8 cellular contexts compared by ENCODE assay signal in genomic region chr9:73152953-73153352, GRCh38. TPM values are rescaled to one million over a fixed set of nuclear protein-coding genes. Genes with fewer than 3 reads are reported as not detected.
A peak's percentile ranks its signal among the peaks of the same experiment; 100 is the strongest.
DNase-seq lines count a peak whose midpoint lies in the region; ATAC-seq and TF ChIP-seq lines count a peak whose summit lies in the region.

No MANE protein-coding gene starts in this region.

- H3K36me3 ChIP-seq in naive thymus-derived CD4-positive, alpha-beta T cell (ENCODE audit: control insufficient read depth in 2 of 3, insufficient read depth in 3 of 3, low read length in 3 of 3) = no peaks in the 10 kb centered on the region

- no peaks in the 10 kb centered on the region for H3K9me3 ChIP-seq in AG04450 (ENCODE audit: control insufficient read depth, insufficient read depth, low read length)
- H3K9me3 ChIP-seq in naive thymus-derived CD4-positive, alpha-beta T cell (ENCODE audit: control insufficient read depth in 2 of 3, low read length in 3 of 3) = no peaks in the 10 kb centered on the region

- H3K4me3 Mint-ChIP-seq in naive thymus-derived CD4-positive, alpha-beta T cell = peak overlapping the region; percentile 48 to 98 (median 90)

- in situ Hi-C loops in astrocyte of the spinal cord (cut with HindIII; ENCODE audit: low sequenced_read_pairs) (no loop called here), GM13976 (cut with MboI; ENCODE audit: low sequenced_read_pairs, unreplicated experiment) (no loop called here)

- CTCF ChIA-PET in AG04450 (lab: Charles Lee) = interaction anchor here (0.7 to 1.5 kb wide), 3 partner anchors 28 to 45 kb away, joined by 3 to 7 read pairs (median 3); no protein-coding TSS in a partner anchor
- CTCF ChIA-PET in naive thymus-derived CD4-positive, alpha-beta T cell (lab: Charles Lee) = interaction anchor here (1.1 kb wide), 1 partner anchor 30 kb away, joined by 5 read pairs; no protein-coding TSS in a partner anchor

- H3K4me1 ChIP-seq in naive thymus-derived CD4-positive, alpha-beta T cell (ENCODE audit: control insufficient read depth in 2 of 2, insufficient read depth in 2 of 2, low read length in 2 of 2) = peaks cover 46 to 50% of the 10 kb centered on the region in 2 donors

- peaks cover 0 to 27% (median 4%) of the 10 kb centered on the region in 5 donors for H3K36me3 Mint-ChIP-seq in naive thymus-derived CD4-positive, alpha-beta T cell

- peaks cover 0 to 2% (median 0%) of the 10 kb centered on the region in 5 donors for H3K27me3 Mint-ChIP-seq in naive thymus-derived CD4-positive, alpha-beta T cell

- DNase-seq in AG04450 (ENCODE audit: low read depth, low spot score) (no peak), astrocyte of the spinal cord (ENCODE audit: low read depth, low spot score) (no peak), ecto neural progenitor cell (ENCODE audit: low spot score) (no peak), GM13976 (ENCODE audit: low spot score) (no peak), activated gamma-delta T cell treated with Interleukin-2 at 50 U/mL for 16 hours (no peak)
- DNase-seq in naive thymus-derived CD4-positive, alpha-beta T cell = peak in 1 of 9 donors; percentile 29

- H3K27me3 ChIP-seq in AG04450 (ENCODE audit: control insufficient read depth, insufficient read depth, low read length) = no peaks in the 10 kb centered on the region
- H3K27me3 ChIP-seq in naive thymus-derived CD4-positive, alpha-beta T cell (ENCODE audit: control insufficient read depth in 2 of 2, insufficient read depth in 2 of 2, low read length in 2 of 2) = no peaks in the 10 kb centered on the region

- TF ChIP-seq CTCF in AG04450 (IDR thresholded peaks at IDR 0.05; ENCODE audit: low read depth, low read length) (no peak), astrocyte of the spinal cord (IDR thresholded peaks at IDR 0.05; ENCODE audit: low read depth, low read length) (no peak), GM13976 (IDR thresholded peaks at IDR 0.05; ENCODE audit: borderline replicate concordance, control extremely low read depth, extremely low read depth, insufficient read depth, missing control alignments) (no peak)

- peaks cover 0 to 2% (median 0%) of the 10 kb centered on the region in 11 donors for H3K9me3 Mint-ChIP-seq in naive thymus-derived CD4-positive, alpha-beta T cell

- POLR2A ChIA-PET in AG04450 (lab: Yijun Ruan, JAX) = interaction anchor here (0.9 kb wide), 1 partner anchor 20 kb away, joined by 4 read pairs; no protein-coding TSS in a partner anchor
- POLR2A ChIA-PET in naive thymus-derived CD4-positive, alpha-beta T cell (lab: Charles Lee) = interaction anchor here (1.3 to 1.5 kb wide), 3 partner anchors 11 to 39 kb away, joined by 4 to 12 read pairs (median 6); no protein-coding TSS in a partner anchor

- peak overlapping the region; percentile 72 for H3K4me3 ChIP-seq in AG04450 (ENCODE audit: low read depth, low read length)
- peak overlapping the region; percentile 87 for H3K4me3 ChIP-seq in astrocyte of the spinal cord (ENCODE audit: low read depth, low read length)
- peak overlapping the region; percentile 67 for H3K4me3 ChIP-seq in naive thymus-derived CD4-positive, alpha-beta T cell (ENCODE audit: low read length)

- H3K4me1 Mint-ChIP-seq in naive thymus-derived CD4-positive, alpha-beta T cell = peaks cover 51 to 97% (median 80%) of the 10 kb centered on the region in 7 donors

- peak overlapping the region; percentile 86 to 98 (median 96) for H3K27ac Mint-ChIP-seq in naive thymus-derived CD4-positive, alpha-beta T cell

- intact Hi-C loops in naive thymus-derived CD4-positive, alpha-beta T cell (cut with micrococcal nuclease) = loop anchor here (2.0 to 10.0 kb wide), 8 partner anchors 14 to 1932 kb away; partner anchors contain the start of genes C9orf40 (in 1 of the 2), CARNMT1 (in 1 of the 2), CEMIP2 (in 1 of the 2) and NMRK1 (in 1 of the 2)

- H3K27ac ChIP-seq in AG04450 (ENCODE audit: low read depth, low read length) = no peak overlapping the region
- H3K27ac ChIP-seq in naive thymus-derived CD4-positive, alpha-beta T cell (ENCODE audit: low read depth, low read length) = peak overlapping the region; percentile 77

- ATAC-seq in GM19395 (IDR thresholded peaks at IDR 0.05; ENCODE audit: unreplicated experiment) (peak; percentile 68), HG03460 (IDR thresholded peaks at IDR 0.05; ENCODE audit: unreplicated experiment) (peak; percentile 65)
- ATAC-seq in naive thymus-derived CD4-positive, alpha-beta T cell = peak; percentile 30

RNA-seq across cellular contexts. Expression of gene ANXA1, which starts 1.3 kb away (rescaled TPM):
- polyA plus RNA-seq in AG04450 (2011; rRNA removed) = 425 and 596 TPM in 2 replicates
- polyA minus RNA-seq in AG04450 (2011; rRNA and poly(A)+ RNA removed) = 136 and 158 TPM in 2 replicates
- 100 to 1,000 TPM in 3 of 5 experiments, 10 to 100 TPM in 2; 90.2 to 649 (median 145) TPM for total RNA-seq in naive thymus-derived CD4-positive, alpha-beta T cell
- 100 to 1,000 TPM; 102 to 163 TPM for polyA plus RNA-seq in naive thymus-derived CD4-positive, alpha-beta T cell
